1 cellular context compared by ENCODE assay signal in the genomic region with DNA sequence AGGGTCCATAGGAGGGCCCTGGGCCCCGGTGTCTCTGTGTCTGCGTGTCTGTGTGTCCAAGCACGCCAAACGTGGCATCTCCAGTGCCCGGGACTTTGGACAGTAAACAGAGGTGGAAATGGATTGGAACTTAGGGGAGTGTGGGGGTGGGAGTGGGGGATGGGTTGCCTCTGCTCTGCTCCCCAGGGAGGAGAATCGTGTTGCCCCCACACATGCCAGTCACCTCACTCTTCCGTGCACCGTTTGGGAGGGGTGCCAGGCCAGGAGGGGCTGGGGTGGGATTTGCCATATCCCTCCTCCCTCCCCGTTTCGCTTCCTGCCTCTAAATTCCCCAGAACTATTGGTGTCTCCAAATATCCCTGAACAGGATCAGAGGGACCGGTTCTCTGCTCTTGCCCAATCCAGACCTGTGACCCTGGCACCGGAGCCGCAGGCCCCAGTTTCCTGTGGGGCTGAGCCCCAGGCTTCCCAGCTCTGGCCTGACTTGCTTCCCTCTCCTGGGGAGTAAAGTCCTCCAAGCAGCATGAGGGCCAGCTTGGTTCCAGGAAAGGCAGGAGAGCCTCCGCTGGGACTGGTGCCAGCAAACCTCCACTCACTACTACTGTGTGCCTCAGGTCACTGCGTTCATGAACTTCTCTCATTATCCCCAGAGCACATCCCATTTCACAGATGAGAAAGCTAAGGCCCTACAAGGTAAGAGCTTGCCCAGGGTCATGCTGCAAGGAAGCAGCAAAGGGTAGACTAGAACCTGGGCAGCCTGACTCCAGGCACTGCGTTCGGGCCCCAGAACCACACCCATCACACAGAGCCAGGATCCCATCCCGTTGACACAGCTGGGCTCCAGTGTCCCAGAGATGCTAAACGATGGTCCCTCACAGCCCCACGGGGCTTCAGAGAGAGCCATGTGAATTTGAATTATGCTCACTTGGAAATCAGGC.
A peak's percentile ranks its signal among the peaks of the same experiment; 100 is the strongest.
TF ChIP-seq lines count a peak whose summit lies in the region.

A gene with protein sequence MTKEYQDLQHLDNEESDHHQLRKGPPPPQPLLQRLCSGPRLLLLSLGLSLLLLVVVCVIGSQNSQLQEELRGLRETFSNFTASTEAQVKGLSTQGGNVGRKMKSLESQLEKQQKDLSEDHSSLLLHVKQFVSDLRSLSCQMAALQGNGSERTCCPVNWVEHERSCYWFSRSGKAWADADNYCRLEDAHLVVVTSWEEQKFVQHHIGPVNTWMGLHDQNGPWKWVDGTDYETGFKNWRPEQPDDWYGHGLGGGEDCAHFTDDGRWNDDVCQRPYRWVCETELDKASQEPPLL (minus strand): TSS at position 54 of the 938 bp plus-strand sequence. CDS start 807 bp downstream, outside the sequence.

TF ChIP-seq in K562, 482 proteins besides CTCF, POLR2A, EP300 and RAD21:
- no peak for TF ChIP-seq ZNF311 (CRISPR knock-in tag; IDR thresholded peaks at IDR 0.05)
- TF ChIP-seq NFIC (IDR thresholded peaks at IDR 0.05): 0 out of 2 replicates have a peak, but pooled peaks have one; percentile 20
